ENCODE assay signal across 12 cellular contexts in the genomic region with DNA sequence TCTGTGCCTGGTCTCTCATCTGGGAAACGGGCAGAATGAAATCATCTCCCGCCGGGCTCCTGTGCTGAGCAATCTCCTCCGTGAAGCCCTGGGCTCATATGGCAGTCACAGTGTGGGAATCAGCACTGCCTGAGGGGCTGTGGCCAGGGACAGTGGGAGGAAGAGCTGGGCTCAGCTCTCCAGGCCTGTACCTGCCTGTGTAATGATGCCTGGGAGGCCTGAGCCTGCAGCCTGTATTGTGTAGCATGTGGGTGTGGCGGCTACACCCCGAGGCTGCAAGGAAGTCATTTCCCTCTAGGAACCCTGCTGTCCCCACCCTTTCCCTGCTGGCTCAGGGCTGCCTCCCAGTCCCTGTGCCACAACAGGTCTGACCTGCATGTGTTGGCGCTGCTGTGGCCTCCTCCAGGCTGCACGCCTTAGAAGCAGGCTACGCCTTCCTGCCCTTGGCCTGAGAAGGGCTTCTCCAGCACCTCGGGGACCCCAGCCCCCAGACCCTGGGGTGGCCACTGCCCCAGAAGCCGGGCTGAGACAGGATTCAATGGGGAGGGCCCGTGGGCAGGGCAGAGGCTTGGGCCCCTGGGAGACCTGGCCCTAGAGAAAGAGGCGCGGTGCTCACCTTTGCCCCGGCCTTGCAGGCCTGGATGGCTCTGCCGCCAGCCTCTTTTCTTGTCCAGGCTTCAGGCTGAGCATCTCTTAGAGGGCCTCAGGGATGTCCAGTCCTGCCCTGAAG. TPM values are rescaled to one million over a fixed set of nuclear protein-coding genes. Genes with fewer than 3 reads are reported as not detected.
DNase-seq lines count a peak whose midpoint lies in the region; ATAC-seq, FAIRE-seq and TF ChIP-seq lines count a peak whose summit lies in the region.
"Had no signal": no experiment of that assay in that cellular context is flagged by ENCODE, and none has a peak within 500 bp of the region (broad histone marks: within the 10 kb centered on the region; RNA-seq: fewer than 3 reads in every experiment).

No MANE protein-coding gene starts in this region.

- CTCF ChIA-PET in activated naive CD4-positive, alpha-beta T cell treated with anti-CD3 and anti-CD28 coated beads for 36 hours (lab: Charles Lee) = no interaction called here
- CTCF ChIA-PET in activated naive CD4-positive, alpha-beta T cell treated with anti-CD3 and anti-CD28 coated beads, Interleukin-2, amount 10 ng/mL, durations not matched to agents 7 days and 5 days (lab: Charles Lee) = interaction anchor here (0.6 kb wide), 1 partner anchor 520 kb away, joined by 3 read pairs; no protein-coding TSS in a partner anchor

- intact Hi-C loops in activated naive CD4-positive, alpha-beta T cell treated with anti-CD3 and anti-CD28 coated beads for 36 hours (cut with micrococcal nuclease) = loop anchor here (5.0 kb wide), 1 partner anchor 36 kb away; no protein-coding TSS in a partner anchor
- intact Hi-C loops in colonic mucosa (cut with DNase I) (no loop called here), lower lobe of right lung (cut with DNase I) (no loop called here), upper lobe of right lung (cut with DNase I) (loop anchor here (10.0 kb wide), 1 partner anchor 49 kb away; no protein-coding TSS in a partner anchor), ascending aorta (cut with DNase I) (no loop called here)

- no peaks in the 10 kb centered on the region for H3K9me3 ChIP-seq in colonic mucosa
- no peaks in the 10 kb centered on the region for H3K9me3 ChIP-seq in lower lobe of right lung
- H3K9me3 ChIP-seq in upper lobe of right lung = no peaks in the 10 kb centered on the region
- no peaks in the 10 kb centered on the region for H3K9me3 ChIP-seq in ascending aorta

- no peaks in the 10 kb centered on the region for H3K27me3 ChIP-seq in colonic mucosa
- peaks cover 27% of the 10 kb centered on the region for H3K27me3 ChIP-seq in lower lobe of right lung (ENCODE audit: low read depth)
- peaks cover 6% of the 10 kb centered on the region for H3K27me3 ChIP-seq in upper lobe of right lung
- peaks cover 17% of the 10 kb centered on the region for H3K27me3 ChIP-seq in ascending aorta

- peak overlapping the region; percentile 59 for H3K4me3 ChIP-seq in colonic mucosa
- peak overlapping the region; percentile 4 for H3K4me3 ChIP-seq in lower lobe of right lung
- H3K4me3 ChIP-seq in upper lobe of right lung = peak overlapping the region; percentile 57
- H3K4me3 ChIP-seq in ascending aorta = no peak overlapping the region

- DNase-seq in activated naive CD4-positive, alpha-beta T cell treated with anti-CD3 and anti-CD28 coated beads for 36 hours = no peak
- no peak for DNase-seq in activated naive CD4-positive, alpha-beta T cell treated with anti-CD3 and anti-CD28 coated beads, Interleukin-2, amount 10 ng/mL, durations not matched to agents 7 days and 5 days
- DNase-seq in colonic mucosa (peak; percentile 91), lower lobe of right lung (peak; percentile 50), upper lobe of right lung (no peak), NCI-H345 (lab: John Stamatoyannopoulos, UW) (no peak), ascending aorta (ENCODE audit: low spot score in 2 of 2) (no peak), D721Med (ENCODE audit: insufficient read length, low spot score) (no peak)
- DNase-seq: ACHN; activated CD4-positive, alpha-beta T cell treated with anti-CD3 and anti-CD28 coated beads for 48 hours; activated gamma-delta T cell; NCI-H524 had no signal

- ATAC-seq in lower lobe of right lung = no peak
- ATAC-seq in upper lobe of right lung = no peak

- H3K9me3 Mint-ChIP-seq in activated naive CD4-positive, alpha-beta T cell treated with anti-CD3 and anti-CD28 coated beads for 36 hours = no peaks in the 10 kb centered on the region
- H3K9me3 Mint-ChIP-seq in activated naive CD4-positive, alpha-beta T cell treated with anti-CD3 and anti-CD28 coated beads, Interleukin-2, amount 10 ng/mL, durations not matched to agents 7 days and 5 days = no peaks in the 10 kb centered on the region

- H3K4me1 Mint-ChIP-seq in activated naive CD4-positive, alpha-beta T cell treated with anti-CD3 and anti-CD28 coated beads for 36 hours (ENCODE audit: low read depth) = peaks cover 2% of the 10 kb centered on the region
- H3K4me1 Mint-ChIP-seq in activated naive CD4-positive, alpha-beta T cell treated with anti-CD3 and anti-CD28 coated beads, Interleukin-2, amount 10 ng/mL, durations not matched to agents 7 days and 5 days = peaks cover 5% of the 10 kb centered on the region

- FAIRE-seq in D721Med (lab: Jason Lieb, UNC) = no peak

- peaks cover 5% of the 10 kb centered on the region for H3K27me3 Mint-ChIP-seq in activated naive CD4-positive, alpha-beta T cell treated with anti-CD3 and anti-CD28 coated beads for 36 hours (ENCODE audit: low read depth)
- peaks cover 38% of the 10 kb centered on the region for H3K27me3 Mint-ChIP-seq in activated naive CD4-positive, alpha-beta T cell treated with anti-CD3 and anti-CD28 coated beads, Interleukin-2, amount 10 ng/mL, durations not matched to agents 7 days and 5 days

- TF ChIP-seq CTCF in colonic mucosa (IDR thresholded peaks at IDR 0.05) (no peak), lower lobe of right lung (IDR thresholded peaks at IDR 0.05) (no peak), upper lobe of right lung (IDR thresholded peaks at IDR 0.05) (no peak), ascending aorta (IDR thresholded peaks at IDR 0.05) (no peak), D721Med (IDR thresholded peaks at IDR 0.05; ENCODE audit: insufficient read depth, missing control alignments) (no peak)

- no peaks in the 10 kb centered on the region for H3K36me3 Mint-ChIP-seq in activated naive CD4-positive, alpha-beta T cell treated with anti-CD3 and anti-CD28 coated beads for 36 hours (ENCODE audit: low read depth)
- no peaks in the 10 kb centered on the region for H3K36me3 Mint-ChIP-seq in activated naive CD4-positive, alpha-beta T cell treated with anti-CD3 and anti-CD28 coated beads, Interleukin-2, amount 10 ng/mL, durations not matched to agents 7 days and 5 days

- H3K9ac ChIP-seq in colonic mucosa (ENCODE audit: low read depth in 2 of 2, low read length in 2 of 2) = peak overlapping the region; percentile 95 to 99

- H3K36me3 ChIP-seq in colonic mucosa = no peaks in the 10 kb centered on the region
- H3K36me3 ChIP-seq in lower lobe of right lung = peaks cover 5% of the 10 kb centered on the region
- no peaks in the 10 kb centered on the region for H3K36me3 ChIP-seq in upper lobe of right lung
- H3K36me3 ChIP-seq in ascending aorta = no peaks in the 10 kb centered on the region

- H3K4me1 ChIP-seq in colonic mucosa = peaks cover 8% of the 10 kb centered on the region
- peaks cover 18% of the 10 kb centered on the region for H3K4me1 ChIP-seq in lower lobe of right lung
- peaks cover 2% of the 10 kb centered on the region for H3K4me1 ChIP-seq in upper lobe of right lung
- peaks cover 0 to 6% of the 10 kb centered on the region in 2 donors for H3K4me1 ChIP-seq in ascending aorta

- peak overlapping the region; percentile 97 for H3K27ac ChIP-seq in colonic mucosa
- no peak overlapping the region for H3K27ac ChIP-seq in lower lobe of right lung
- H3K27ac ChIP-seq in upper lobe of right lung = peak overlapping the region; percentile 70
- no peak overlapping the region for H3K27ac ChIP-seq in ascending aorta

- peak overlapping the region; percentile 46 for H3K27ac Mint-ChIP-seq in activated naive CD4-positive, alpha-beta T cell treated with anti-CD3 and anti-CD28 coated beads for 36 hours
- no peak overlapping the region for H3K27ac Mint-ChIP-seq in activated naive CD4-positive, alpha-beta T cell treated with anti-CD3 and anti-CD28 coated beads, Interleukin-2, amount 10 ng/mL, durations not matched to agents 7 days and 5 days

- no peak overlapping the region for H3K4me3 Mint-ChIP-seq in activated naive CD4-positive, alpha-beta T cell treated with anti-CD3 and anti-CD28 coated beads for 36 hours
- no peak overlapping the region for H3K4me3 Mint-ChIP-seq in activated naive CD4-positive, alpha-beta T cell treated with anti-CD3 and anti-CD28 coated beads, Interleukin-2, amount 10 ng/mL, durations not matched to agents 7 days and 5 days

RNA-seq across cellular contexts. Expression of gene ITGB4, which starts 2.1 kb away (rescaled TPM):
- total RNA-seq in activated naive CD4-positive, alpha-beta T cell treated with anti-CD3 and anti-CD28 coated beads for 36 hours = 1 to 10 TPM in 1 of 2 experiments, under 1 TPM in 1; 0.83 to 1.0 TPM
- total RNA-seq in colonic mucosa (100 to 1,000 TPM; 267 to 272 TPM), lower lobe of right lung (34.7 TPM), upper lobe of right lung (82.2 TPM), ascending aorta (152 TPM)

RNA-seq across cellular contexts. Expression of gene GALK1, which starts 41.6 kb away (rescaled TPM):
- total RNA-seq in activated naive CD4-positive, alpha-beta T cell treated with anti-CD3 and anti-CD28 coated beads for 36 hours = 10 to 100 TPM; 48.7 to 50.2 TPM
- 10 to 100 TPM; 21.3 to 23.6 TPM for total RNA-seq in colonic mucosa
- total RNA-seq in lower lobe of right lung = 34.0 TPM
- 31.6 TPM for total RNA-seq in upper lobe of right lung
- 101 TPM for total RNA-seq in ascending aorta

RNA-seq across cellular contexts. Expression of gene SAP30BP, which starts 56.2 kb away (rescaled TPM):
- 10 to 100 TPM; 68.3 TPM for total RNA-seq in activated naive CD4-positive, alpha-beta T cell treated with anti-CD3 and anti-CD28 coated beads for 36 hours
- 10 to 100 TPM; 68.0 to 68.1 TPM for total RNA-seq in colonic mucosa
- 73.0 TPM for total RNA-seq in lower lobe of right lung
- total RNA-seq in upper lobe of right lung = 71.4 TPM
- 70.9 TPM for total RNA-seq in ascending aorta

RNA-seq across cellular contexts. Expression of gene RECQL5, which starts 56.4 kb away (rescaled TPM):
- total RNA-seq in activated naive CD4-positive, alpha-beta T cell treated with anti-CD3 and anti-CD28 coated beads for 36 hours = 10 to 100 TPM; 36.2 to 44.0 TPM
- total RNA-seq in colonic mucosa (10 to 100 TPM; 18.7 to 43.1 TPM), lower lobe of right lung (39.4 TPM), upper lobe of right lung (43.1 TPM), ascending aorta (7.6 TPM)

Comparison
In these comparisons a context has a peak if more than half of its experiments do, and no peak if none do; other contexts are left out.
1. DNase-seq: peak in colonic mucosa (single experiment) and lower lobe of right lung (single experiment); none in activated naive CD4-positive, alpha-beta T cell treated with anti-CD3 and anti-CD28 coated beads for 36 hours (single experiment), activated naive CD4-positive, alpha-beta T cell treated with anti-CD3 and anti-CD28 coated beads, Interleukin-2, amount 10 ng/mL, durations not matched to agents 7 days and 5 days (single experiment), upper lobe of right lung (single experiment), NCI-H345 (single experiment), ascending aorta (0 of 2) and D721Med (single experiment).
2. H3K27ac ChIP-seq: peak in colonic mucosa (single experiment) and upper lobe of right lung (single experiment); none in lower lobe of right lung (single experiment) and ascending aorta (0 of 2).
3. H3K4me3 ChIP-seq: peak in colonic mucosa (single experiment), lower lobe of right lung (single experiment) and upper lobe of right lung (single experiment); none in ascending aorta (0 of 2).
4. RNA of gene ITGB4, which starts 2.1 kb away (total RNA-seq): 267 to 272 TPM in colonic mucosa, 152 TPM in ascending aorta (single experiment), 82.2 TPM in upper lobe of right lung (single experiment) and 34.7 TPM in lower lobe of right lung (single experiment); 0.83 to 1.0 TPM in activated naive CD4-positive, alpha-beta T cell treated with anti-CD3 and anti-CD28 coated beads for 36 hours; every median in the first group is over 10 times any median in the second.
5. intact Hi-C loops: an anchor here in activated naive CD4-positive, alpha-beta T cell treated with anti-CD3 and anti-CD28 coated beads for 36 hours (5.0 kb wide) and upper lobe of right lung (10.0 kb wide); none called in colonic mucosa, lower lobe of right lung and ascending aorta.